ENCODE assay signal across 8 cellular contexts in the genomic region with DNA sequence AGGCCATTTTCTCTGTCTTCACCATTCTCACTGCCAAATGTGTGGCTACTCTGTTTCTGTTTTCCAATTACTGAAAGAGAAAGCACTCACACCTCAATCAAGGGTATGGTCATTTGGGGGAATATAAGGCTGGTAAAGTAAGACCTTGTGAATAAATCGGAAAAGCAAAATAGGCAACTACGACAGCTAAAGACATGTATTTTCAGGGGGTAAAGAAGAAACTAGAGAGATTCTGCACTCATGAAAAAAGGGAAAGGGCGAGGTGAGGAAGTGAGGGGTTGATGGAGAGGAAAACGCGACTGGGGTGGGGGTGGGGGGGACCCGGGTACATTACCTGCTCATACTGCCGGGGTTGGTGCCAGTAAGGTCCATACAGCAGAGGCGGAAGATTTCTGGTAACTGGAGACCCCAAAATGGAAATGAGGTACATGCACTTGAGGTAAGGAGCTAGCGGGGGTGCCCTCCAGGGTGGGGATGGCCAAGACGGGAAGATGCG. TPM values are rescaled to one million over a fixed set of nuclear protein-coding genes. Genes with fewer than 3 reads are reported as not detected.
DNase-seq lines count a peak whose midpoint lies in the region; ATAC-seq, FAIRE-seq and TF ChIP-seq lines count a peak whose summit lies in the region.

No MANE protein-coding gene starts in this region.

- no peak for FAIRE-seq in frontal cortex (lab: Jason Lieb, UNC)

- no peaks in the 10 kb centered on the region for H3K27me3 ChIP-seq in CD8-positive, alpha-beta memory T cell (ENCODE audit: insufficient read depth, low read length, poor library complexity, severe bottlenecking)
- no peaks in the 10 kb centered on the region for H3K27me3 ChIP-seq in HUES48 (ENCODE audit: control insufficient read depth, insufficient read depth, low read length)

- peak overlapping the region; percentile 91 to 97 (median 95) for H3K4me3 Mint-ChIP-seq in CD8-positive, alpha-beta memory T cell

- no peaks in the 10 kb centered on the region for H3K36me3 ChIP-seq in CD8-positive, alpha-beta memory T cell (ENCODE audit: insufficient read depth, low read length)
- H3K36me3 ChIP-seq in HUES48 (ENCODE audit: control insufficient read depth, insufficient read depth, low read length) (peaks cover 23% of the 10 kb centered on the region), mucosa of descending colon (ENCODE audit: low read depth) (no peaks in the 10 kb centered on the region)

- peak overlapping the region; percentile 84 to 98 (median 95) for H3K27ac Mint-ChIP-seq in CD8-positive, alpha-beta memory T cell

- DNase-seq in CD8-positive, alpha-beta memory T cell = no peak
- DNase-seq in caudate nucleus (lab: John Stamatoyannopoulos, UW) (no peak), mucosa of descending colon (no peak), frontal cortex (ENCODE audit: low spot score in 2 of 2) (no peak)

- TF ChIP-seq CTCF in mucosa of descending colon (IDR thresholded peaks at IDR 0.05) = no peak

- H3K9ac ChIP-seq in HUES48 (ENCODE audit: low read depth, low read length) = peak overlapping the region; percentile 73

- POLR2A ChIA-PET in CD8-positive, alpha-beta memory T cell (lab: Charles Lee) = interaction anchor here (0.6 to 2.1 kb wide), 9 partner anchors 10 to 846 kb away, joined by 3 to 47 read pairs (median 6); partner anchors contain the start of genes CHD8, METTL3, RAB2B and RNASE12

- no peaks in the 10 kb centered on the region for H3K9me3 Mint-ChIP-seq in CD8-positive, alpha-beta memory T cell

- no peaks in the 10 kb centered on the region for H3K27me3 Mint-ChIP-seq in CD8-positive, alpha-beta memory T cell

- intact Hi-C loops in mucosa of descending colon (cut with DNase I, micrococcal nuclease) = no loop called here

- H3K4me3 ChIP-seq in CD8-positive, alpha-beta memory T cell (ENCODE audit: low read length) = peak overlapping the region; percentile 91
- H3K4me3 ChIP-seq in HUES48 (ENCODE audit: low read depth, low read length) (peak overlapping the region; percentile 90), mucosa of descending colon (peak overlapping the region; percentile 74)

- CTCF ChIA-PET in CD8-positive, alpha-beta memory T cell (lab: Charles Lee) = interaction anchor here (1.0 to 3.8 kb wide), 8 partner anchors 9 to 62 kb away, joined by 3 to 50 read pairs (median 5); partner anchors contain the start of genes CHD8, RAB2B and TOX4

- H3K9me3 ChIP-seq in CD8-positive, alpha-beta memory T cell (ENCODE audit: low read length) = no peaks in the 10 kb centered on the region
- H3K9me3 ChIP-seq in HUES48 (ENCODE audit: control insufficient read depth, insufficient read depth, low read length) (no peaks in the 10 kb centered on the region), mucosa of descending colon (no peaks in the 10 kb centered on the region)

- peaks cover 59 to 80% (median 75%) of the 10 kb centered on the region in 3 donors for H3K4me1 Mint-ChIP-seq in CD8-positive, alpha-beta memory T cell

- peaks cover 0 to 30% (median 2%) of the 10 kb centered on the region in 3 donors for H3K36me3 Mint-ChIP-seq in CD8-positive, alpha-beta memory T cell

- peak; percentile 26 for ATAC-seq in mucosa of descending colon
- ATAC-seq in GM21515 (IDR thresholded peaks at IDR 0.05; ENCODE audit: unreplicated experiment) = no peak
- ATAC-seq in GM18873 (IDR thresholded peaks at IDR 0.05; ENCODE audit: low FRiP score, unreplicated experiment) = no peak
- ATAC-seq in GM18861 (IDR thresholded peaks at IDR 0.05; ENCODE audit: unreplicated experiment) = no peak

- H3K27ac ChIP-seq in CD8-positive, alpha-beta memory T cell (ENCODE audit: low read depth, low read length) = peak overlapping the region; percentile 82
- H3K27ac ChIP-seq in HUES48 (ENCODE audit: low read depth, low read length) (peak overlapping the region; percentile 53), caudate nucleus (ENCODE audit: low read depth, low read length) (peak overlapping the region; percentile 95)

- H3K4me1 ChIP-seq in CD8-positive, alpha-beta memory T cell (ENCODE audit: insufficient read depth, low read length) = peaks cover 34% of the 10 kb centered on the region
- H3K4me1 ChIP-seq in HUES48 (ENCODE audit: control insufficient read depth, insufficient read depth, low read length) (peaks cover 17% of the 10 kb centered on the region), mucosa of descending colon (ENCODE audit: low read depth) (peaks cover 11% of the 10 kb centered on the region)

RNA-seq across cellular contexts. Expression of gene CHD8, which starts 19.3 kb away (rescaled TPM):
- total RNA-seq in CD8-positive, alpha-beta memory T cell = 10 to 100 TPM; 90.0 to 96.1 TPM
- polyA plus RNA-seq in CD8-positive, alpha-beta memory T cell = 33.6 TPM
- 10 to 100 TPM; 54.3 to 69.1 (median 60.5) TPM for total RNA-seq in mucosa of descending colon
- total RNA-seq in frontal cortex = 68.9 TPM

RNA-seq across cellular contexts. Expression of gene RAB2B, which starts 40.1 kb away (rescaled TPM):
- total RNA-seq in CD8-positive, alpha-beta memory T cell = 10 to 100 TPM; 25.5 to 25.7 TPM
- 14.4 TPM for polyA plus RNA-seq in CD8-positive, alpha-beta memory T cell
- total RNA-seq in mucosa of descending colon (10 to 100 TPM; 18.9 to 29.1 (median 19.1) TPM), frontal cortex (56.7 TPM)

RNA-seq across cellular contexts. Expression of gene TOX4, which starts 40.4 kb away (rescaled TPM):
- total RNA-seq in CD8-positive, alpha-beta memory T cell = 10 to 100 TPM; 82.7 to 83.0 TPM
- polyA plus RNA-seq in CD8-positive, alpha-beta memory T cell = 93.3 TPM
- total RNA-seq in mucosa of descending colon (10 to 100 TPM; 72.9 to 91.6 (median 78.4) TPM), frontal cortex (19.6 TPM)

RNA-seq across cellular contexts. Expression of gene SUPT16H, which starts 52.8 kb away (rescaled TPM):
- 100 to 1,000 TPM; 199 to 208 TPM for total RNA-seq in CD8-positive, alpha-beta memory T cell
- 84.5 TPM for polyA plus RNA-seq in CD8-positive, alpha-beta memory T cell
- total RNA-seq in mucosa of descending colon = 10 to 100 TPM; 36.5 to 63.3 (median 48.1) TPM
- 104 TPM for total RNA-seq in frontal cortex
